In the genomic region with DNA sequence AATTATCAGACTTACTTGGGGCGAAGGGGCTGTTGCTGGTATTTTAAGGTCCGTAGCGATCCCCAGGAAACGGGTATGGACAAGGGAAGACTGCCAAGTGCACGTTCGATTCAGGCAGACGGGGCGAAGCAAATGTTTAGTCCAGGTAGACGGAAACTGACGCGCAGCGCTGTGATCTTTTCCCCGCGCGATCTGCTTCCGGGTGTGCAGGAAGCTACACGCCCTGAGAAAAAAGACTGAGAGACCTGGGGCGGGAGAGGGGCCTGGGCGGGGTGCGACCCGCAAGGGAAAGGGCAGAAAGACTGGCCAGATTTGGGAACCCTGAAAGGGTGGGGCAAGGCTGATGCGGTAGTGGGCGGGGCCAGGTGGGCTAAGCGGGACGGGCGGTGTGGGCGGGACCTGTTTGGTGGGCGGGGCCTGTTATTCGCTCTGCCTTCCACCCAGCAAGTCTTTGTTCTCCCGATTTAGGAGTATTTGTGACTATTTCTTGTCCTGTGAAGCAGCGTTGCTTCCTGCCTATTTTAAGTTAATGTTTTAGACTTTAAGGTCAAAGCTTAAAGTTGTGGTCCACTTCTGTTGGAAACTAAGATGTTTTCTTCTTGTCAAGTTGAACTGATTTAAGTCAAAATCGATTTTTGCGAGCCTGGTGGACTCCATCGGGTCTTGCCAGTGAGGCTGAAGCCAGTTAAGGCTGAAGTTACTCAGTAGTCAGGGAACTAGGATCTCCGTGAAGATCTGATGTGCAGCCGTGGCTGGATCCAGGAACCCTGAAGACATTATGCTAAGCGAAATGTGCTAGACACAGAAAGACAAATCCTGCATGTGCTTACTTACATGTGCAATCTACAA, we compare ENCODE assay signal across 7 cellular contexts. TPM values are rescaled to one million over a fixed set of nuclear protein-coding genes. Genes with fewer than 3 reads are reported as not detected.
DNase-seq lines count a peak whose midpoint lies in the region; ATAC-seq, FAIRE-seq and TF ChIP-seq lines count a peak whose summit lies in the region.

TSS of gene ZNF836 (minus strand) at position 301 of the 849 bp plus-strand sequence. CDS start 3,549 bp downstream, outside the sequence.

- no peak for TF ChIP-seq RAD21 in H1 (IDR thresholded peaks at IDR 0.05 in 1 of 2, conservative IDR thresholded peaks at IDR 0.05 in 1 of 2; ENCODE audit: low read depth in 2 of 2, low read length in 2 of 2)

- H3K14ac ChIP-seq in H1 (ENCODE audit: insufficient read length), result peak within 1 kb of the TSS; percentile 79

- POLR2A ChIA-PET in H1 (lab: Charles Lee; ENCODE audit: partially characterized antibody), result interaction anchor here (1.2 to 2.3 kb wide), 7 partner anchors 11 to 123 kb away, joined by 3 to 8 read pairs (median 4); partner anchors contain the start of genes PPP2R1A and ZNF432

- H3K18ac ChIP-seq in H1 (ENCODE audit: extremely low read depth, low read length) (peak within 1 kb of the TSS; percentile 83), mesendoderm (ENCODE audit: low read length) (peak within 1 kb of the TSS; percentile 82)

- H2AFZ ChIP-seq in H1 (ENCODE audit: low read length), result peak within 1 kb of the TSS; percentile 85

- H4K8ac ChIP-seq in H1 (ENCODE audit: extremely low read depth, insufficient read depth, low read length) (peak within 1 kb of the TSS; percentile 77; the same call in 1 of the 2 replicates), mesendoderm (ENCODE audit: low read depth, low read length) (no peak within 1 kb of the TSS)

- TF ChIP-seq EP300 in H1 (IDR thresholded peaks at IDR 0.05; ENCODE audit: borderline replicate concordance in 1 of 2, low read depth in 2 of 2, low read length in 2 of 2), result no peak

- peak within 1 kb of the TSS; percentile 94 for H2BK12ac ChIP-seq in H1 (ENCODE audit: low read depth, low read length)

- 17% methylated on average over 27 of the region's 37 CpGs; no CpG with 5 or more reads in 1 of the 2 experiments for WGBS in H1 (ENCODE audit: extremely low coverage in 1 of 2, insufficient coverage in 1 of 2, insufficient read length in 1 of 2, insufficient replicate concordance in 2 of 2, low coverage in 1 of 2, low lambda C conversion rate in 2 of 2, missing lambda C conversion rate in 1 of 2), 2 experiments
- no CpG with 5 or more reads among the region's 37 CpGs for WGBS in mesendoderm (ENCODE audit: extremely low coverage, insufficient coverage, low lambda C conversion rate)

- no peak for TF ChIP-seq CTCF in H1 (IDR thresholded peaks at IDR 0.05; ENCODE audit: control extremely low read depth in 1 of 3, insufficient read depth in 1 of 3, low read depth in 1 of 3, low read length in 3 of 3)

- H3K79me2 ChIP-seq in H1 (ENCODE audit: control insufficient read depth in 1 of 2, insufficient read depth in 2 of 2, low read length in 2 of 2) (0 out of 4 replicates have a peak, but pooled peaks cover 0 to 2% of the 10 kb centered on the region in 2 experiments), mesendoderm (ENCODE audit: control insufficient read depth, insufficient read depth, low read length) (no peaks in the 10 kb centered on the region)

- no peaks in the 10 kb centered on the region for H3K9me3 ChIP-seq in H1 (ENCODE audit: insufficient read depth in 2 of 2, low read depth in 1 of 2, low read length in 1 of 2)

- CTCF ChIA-PET in H1 (lab: Charles Lee; ENCODE audit: partially characterized antibody), result interaction anchor here (1.4 to 1.6 kb wide), 3 partner anchors 13 to 32 kb away, joined by 3 to 4 read pairs (median 3); partner anchors contain the start of gene ZNF616

- H3K56ac ChIP-seq in H1 (replicated peaks; ENCODE audit: insufficient read length, low read depth, low read length) (peak within 1 kb of the TSS; percentile 63), mesendoderm (ENCODE audit: low read length) (peak within 1 kb of the TSS; percentile 88)

- peak in 1 of 2 experiments; percentile 55; a peak in 1 of 3 replicates for TF ChIP-seq POLR2A in H1 (IDR thresholded peaks at IDR 0.05; ENCODE audit: control extremely low read depth in 1 of 2, low read depth in 2 of 2, low read length in 2 of 2)

- H3K4ac ChIP-seq in H1 (replicated peaks; ENCODE audit: insufficient read length, low read depth, low read length) (peak within 1 kb of the TSS; percentile 92), mesendoderm (ENCODE audit: low read depth, low read length) (peak within 1 kb of the TSS; percentile 79)

- H3K4me2 ChIP-seq in H1 (ENCODE audit: insufficient read depth in 1 of 2, low read depth in 2 of 2, low read length in 2 of 2) (peak within 1 kb of the TSS; percentile 82 to 92), mesendoderm (ENCODE audit: low read length) (peak within 1 kb of the TSS; percentile 95)

- DNase-seq in NOMO-1 (lab: John Stamatoyannopoulos, UW; ENCODE audit: unreplicated experiment in 2 of 2), result peak; percentile 58 to 81
- DNase-seq in activated CD8-positive, alpha-beta memory T cell treated with anti-CD3 and anti-CD28 coated beads for 4 hours (ENCODE audit: low read depth in 2 of 2), result peak; percentile 81 to 84
- peak; percentile 73 to 94 for DNase-seq in H1 (ENCODE audit: low read depth in 1 of 2, low spot score in 2 of 2)
- peak; percentile 87 for DNase-seq in mesendoderm
- DNase-seq in stimulated activated CD8-positive, alpha-beta memory T cell treated with anti-CD3 and anti-CD28 coated beads, Interleukin-12 subunit alpha, Interleukin-12 subunit beta, amount 100 ng/mL, for 24 hours (ENCODE audit: extremely low read depth), result peak; percentile 71

- H3K79me1 ChIP-seq in H1 (ENCODE audit: low read depth, low read length) (no peaks in the 10 kb centered on the region), mesendoderm (ENCODE audit: low read length) (peaks cover 3% of the 10 kb centered on the region)

- H4K91ac ChIP-seq in H1 (replicated peaks; ENCODE audit: insufficient read length, low read length), result peak within 1 kb of the TSS; percentile 44

- peak within 1 kb of the TSS; percentile 69 for H2BK120ac ChIP-seq in H1 (replicated peaks; ENCODE audit: low read depth, low read length)
- no peak within 1 kb of the TSS for H2BK120ac ChIP-seq in mesendoderm (ENCODE audit: low read depth, low read length)

- H4K5ac ChIP-seq in H1 (ENCODE audit: insufficient read length, low read depth, low read length) (peak within 1 kb of the TSS; percentile 20), mesendoderm (ENCODE audit: low read length) (peak within 1 kb of the TSS; percentile 84)

- no peak within 1 kb of the TSS for H3K23ac ChIP-seq in H1 (ENCODE audit: insufficient read length)
- no peak within 1 kb of the TSS for H3K23ac ChIP-seq in mesendoderm (ENCODE audit: low read length)

- FAIRE-seq in H1 (lab: Jason Lieb, UNC), result peak; percentile 74

- peak within 1 kb of the TSS; percentile 83; the same call in 1 of the 2 replicates for H2BK5ac ChIP-seq in H1 (ENCODE audit: low read depth, low read length)
- H2BK5ac ChIP-seq in mesendoderm (ENCODE audit: low read length), result no peak within 1 kb of the TSS

- H3K27me3 ChIP-seq in H1 (replicated peaks in 1 of 4; ENCODE audit: control insufficient read depth in 3 of 4, extremely low read depth in 1 of 4, insufficient read depth in 3 of 4, low read length in 3 of 4), result no peaks in the 10 kb centered on the region; a peak in 2 of 7 replicates
- no peaks in the 10 kb centered on the region for H3K27me3 ChIP-seq in mesendoderm (ENCODE audit: insufficient read depth, low read length, poor library complexity)

- H2BK20ac ChIP-seq in H1 (ENCODE audit: low read length), result 0 out of 2 replicates have a peak within 1 kb of the TSS, but pooled peaks have one; percentile 34

- H3K4me3 ChIP-seq in H1 (ENCODE audit: extremely low read depth in 1 of 4, insufficient read depth in 2 of 4, low read depth in 3 of 4, low read length in 4 of 4) (peak within 1 kb of the TSS; percentile 89 to 98 (median 92)), mesendoderm (ENCODE audit: low read length) (peak within 1 kb of the TSS; percentile 98)

- H2AK5ac ChIP-seq in H1 (ENCODE audit: low read depth, low read length) (no peak within 1 kb of the TSS), mesendoderm (ENCODE audit: low read length) (peak within 1 kb of the TSS; percentile 8)

- peaks cover 5 to 22% (median 10%) of the 10 kb centered on the region in 4 experiments for H3K36me3 ChIP-seq in H1 (ENCODE audit: control insufficient read depth in 2 of 4, insufficient read depth in 4 of 4, low read length in 3 of 4)
- peaks cover 3% of the 10 kb centered on the region for H3K36me3 ChIP-seq in mesendoderm (ENCODE audit: control insufficient read depth, insufficient read depth, low read length)

- peak; percentile 84 for ATAC-seq in GM18867 (IDR thresholded peaks at IDR 0.05; ENCODE audit: unreplicated experiment)
- peak; percentile 77 for ATAC-seq in HG03520 (IDR thresholded peaks at IDR 0.05; ENCODE audit: unreplicated experiment)

- H3K9ac ChIP-seq in H1 (replicated peaks in 1 of 4; ENCODE audit: extremely low read depth in 1 of 4, low read depth in 3 of 4, low read length in 3 of 4), result peak within 1 kb of the TSS; percentile 50 to 80 (median 59)
- H3K9ac ChIP-seq in mesendoderm (ENCODE audit: low read length), result peak within 1 kb of the TSS; percentile 97

- H3K27ac ChIP-seq in H1 (ENCODE audit: low read depth, low read length), result peak within 1 kb of the TSS; percentile 44; the same call in 1 of the 2 replicates
- H3K27ac ChIP-seq in mesendoderm (ENCODE audit: low read depth, low read length), result no peak within 1 kb of the TSS

- H4K20me1 ChIP-seq in H1 (replicated peaks in 1 of 2; ENCODE audit: control insufficient read depth in 1 of 2, insufficient read depth in 2 of 2, low read length in 2 of 2), result no peaks in the 10 kb centered on the region

- H3K4me1 ChIP-seq in H1 (replicated peaks in 1 of 4; ENCODE audit: control insufficient read depth in 3 of 4, insufficient read depth in 4 of 4, low read length in 3 of 4) (peaks cover 0 to 7% (median 1%) of the 10 kb centered on the region in 4 experiments; a peak in 4 of 7 replicates), mesendoderm (ENCODE audit: control insufficient read depth, low read depth, low read length) (peaks cover 6% of the 10 kb centered on the region)

- H2BK15ac ChIP-seq in H1 (ENCODE audit: low read length), result peak within 1 kb of the TSS; percentile 90
- no peak within 1 kb of the TSS for H2BK15ac ChIP-seq in mesendoderm (replicated peaks; ENCODE audit: low read depth)

- peaks cover 13% of the 10 kb centered on the region for H3K23me2 ChIP-seq in H1 (ENCODE audit: low read depth, low read length)

TF ChIP-seq in H1, 55 proteins besides CTCF, POLR2A, EP300 and RAD21 (continues in another document):
- peak; percentile 50 for TF ChIP-seq ASH2L (IDR thresholded peaks at IDR 0.05; ENCODE audit: low read length)
- TF ChIP-seq SRF (IDR thresholded peaks at IDR 0.05; ENCODE audit: low read depth, low read length), result no peak

RNA-seq across cellular contexts. Expression of gene ZNF836, which starts in this region (rescaled TPM):
- 27.2 and 31.9 TPM in 2 replicates for total RNA-seq in H1 (2021; fragmentation: NEBNext Ultra II Directional; extraction: Animal tissue kit (Norgen Biotek cat#: 25700))
- 5.6 and 6.8 TPM in 2 replicates for polyA plus RNA-seq in H1 (2011; rRNA removed)
- polyA plus RNA-seq in H1 (2011; cell fraction: cytosol; rRNA removed), result 5.6 TPM
- 24.0 TPM for polyA plus RNA-seq in H1 (2011; cell fraction: nucleus; rRNA removed)
- polyA plus RNA-seq in H1 (2012, experiment 1 of 2), result 13.4 to 26.7 TPM (median 14.4 TPM) in 4 replicates
- 9.3 TPM for polyA plus RNA-seq in H1 (2012, experiment 2 of 2)
- 24.7 TPM for polyA plus RNA-seq in H1 (2013, experiment 1 of 2)
- polyA plus RNA-seq in H1 (2013, experiment 2 of 2), result 21.6 TPM
- polyA minus RNA-seq in H1 (2011; rRNA and poly(A)+ RNA removed), result 25.2 and 31.2 TPM in 2 replicates
- 10.9 TPM for polyA minus RNA-seq in H1 (2011; cell fraction: cytosol; rRNA and poly(A)+ RNA removed)
- 28.6 TPM for polyA minus RNA-seq in H1 (2011; cell fraction: nucleus; rRNA and poly(A)+ RNA removed)
- 16.9 TPM for polyA plus RNA-seq in mesendoderm (2013, experiment 1 of 2)
- polyA plus RNA-seq in mesendoderm (2013, experiment 2 of 2), result 16.1 TPM
